12 cellular contexts compared by ENCODE assay signal in genomic region chr15:31268108-31268501, GRCh38. TPM values are rescaled to one million over a fixed set of nuclear protein-coding genes. Genes with fewer than 3 reads are reported as not detected.
DNase-seq lines count a peak whose midpoint lies in the region; ATAC-seq and TF ChIP-seq lines count a peak whose summit lies in the region.
"Had no signal": no experiment of that assay in that cellular context is flagged by ENCODE, and none has a peak within 500 bp of the region (broad histone marks: within the 10 kb centered on the region; RNA-seq: fewer than 3 reads in every experiment).

No MANE protein-coding gene starts in this region.

- peaks cover 6% of the 10 kb centered on the region for H3K27me3 Mint-ChIP-seq in activated T-cell treated with anti-CD3 and anti-CD28 coated beads, Interleukin-2, amount 50 U/mL, for 72 hours (ENCODE audit: low read depth)
- H3K27me3 Mint-ChIP-seq in MCF 10A (ENCODE audit: insufficient read depth, unreplicated experiment): no peaks in the 10 kb centered on the region
- H3K27me3 Mint-ChIP-seq: activated naive CD4-positive, alpha-beta T cell treated with anti-CD3 and anti-CD28 coated beads, Interleukin-2, amount 50 U/mL, for 24 hours had no signal

- no peaks in the 10 kb centered on the region for H3K27me3 ChIP-seq in foreskin keratinocyte

- H3K4me1 ChIP-seq in foreskin keratinocyte: no peaks in the 10 kb centered on the region

- no peaks in the 10 kb centered on the region for H3K36me3 Mint-ChIP-seq in activated T-cell treated with anti-CD3 and anti-CD28 coated beads, Interleukin-2, amount 50 U/mL, for 72 hours (ENCODE audit: insufficient read depth in 2 of 2)
- no peaks in the 10 kb centered on the region for H3K36me3 Mint-ChIP-seq in MCF 10A (ENCODE audit: insufficient read depth, unreplicated experiment)
- H3K36me3 Mint-ChIP-seq: activated naive CD4-positive, alpha-beta T cell treated with anti-CD3 and anti-CD28 coated beads, Interleukin-2, amount 50 U/mL, for 24 hours had no signal

- H3K27ac ChIP-seq in substantia nigra (ENCODE audit: low read depth, low read length, poor library complexity, severe bottlenecking): peak overlapping the region; percentile 26
- H3K27ac ChIP-seq in foreskin keratinocyte: no peak overlapping the region

- H3K4me1 Mint-ChIP-seq in activated T-cell treated with anti-CD3 and anti-CD28 coated beads, Interleukin-2, amount 50 U/mL, for 72 hours (ENCODE audit: low read depth): peaks cover 69% of the 10 kb centered on the region
- H3K4me1 Mint-ChIP-seq in MCF 10A (ENCODE audit: insufficient read depth, unreplicated experiment): peaks cover 18% of the 10 kb centered on the region

- no peaks in the 10 kb centered on the region for H3K9me3 Mint-ChIP-seq in activated T-cell treated with anti-CD3 and anti-CD28 coated beads, Interleukin-2, amount 50 U/mL, for 72 hours
- no peaks in the 10 kb centered on the region for H3K9me3 Mint-ChIP-seq in MCF 10A (ENCODE audit: unreplicated experiment)
- H3K9me3 Mint-ChIP-seq: activated naive CD4-positive, alpha-beta T cell treated with anti-CD3 and anti-CD28 coated beads, Interleukin-2, amount 50 U/mL, for 24 hours; endodermal cell; nephron had no signal

- 43 to 67% methylated on average over 2 of the region's 2 CpGs for WGBS in lower leg skin, 2 donors

- no peak overlapping the region for H3K4me3 ChIP-seq in lower leg skin (ENCODE audit: low read depth, poor library complexity, severe bottlenecking)

- H3K4me3 Mint-ChIP-seq in activated T-cell treated with anti-CD3 and anti-CD28 coated beads, Interleukin-2, amount 50 U/mL, for 72 hours: no peak overlapping the region
- no peak overlapping the region for H3K4me3 Mint-ChIP-seq in MCF 10A (ENCODE audit: unreplicated experiment)
- H3K4me3 Mint-ChIP-seq: endodermal cell, nephron had no signal

- CTCF ChIA-PET in MCF 10A (lab: Yijun Ruan, JAX): no interaction called here

- TF ChIP-seq CTCF in lower leg skin (IDR thresholded peaks at IDR 0.05) (no peak), foreskin keratinocyte (conservative IDR thresholded peaks at IDR 0.05) (no peak), MCF 10A (IDR thresholded peaks at IDR 0.05; ENCODE audit: unreplicated experiment) (no peak)

- intact Hi-C loops in lower leg skin (cut with DNase I; ENCODE audit: low total_unique reads): no loop called here
- intact Hi-C loops in MCF 10A (cut with micrococcal nuclease): no loop called here

- POLR2A ChIA-PET in MCF 10A (lab: Yijun Ruan, JAX): interaction anchor here (0.6 to 1.2 kb wide), 2 partner anchors 16 to 40 kb away, joined by 3 read pairs; no protein-coding TSS in a partner anchor

- no peak overlapping the region for H3K27ac Mint-ChIP-seq in activated T-cell treated with anti-CD3 and anti-CD28 coated beads, Interleukin-2, amount 50 U/mL, for 72 hours
- H3K27ac Mint-ChIP-seq in MCF 10A (ENCODE audit: low read depth, unreplicated experiment): no peak overlapping the region
- H3K27ac Mint-ChIP-seq: endodermal cell had no signal

- no peak for TF ChIP-seq POLR2A in lower leg skin (IDR thresholded peaks at IDR 0.05)

- peak; percentile 20 for DNase-seq in activated T-cell treated with anti-CD3 and anti-CD28 coated beads, Interleukin-2, amount 50 U/mL, for 1 hour
- no peak for DNase-seq in activated T-cell treated with anti-CD3 and anti-CD28 coated beads, Interleukin-2, amount 50 U/mL, for 72 hours
- DNase-seq in SKM-1 (lab: John Stamatoyannopoulos, UW; ENCODE audit: unreplicated experiment): peak; percentile 62
- DNase-seq in lower leg skin (ENCODE audit: low spot score in 2 of 2): peak; percentile 13 to 76
- no peak for DNase-seq in substantia nigra (lab: John Stamatoyannopoulos, UW)
- DNase-seq in NCI-H524 treated with DMSO at 0.1 percent for 48 hours (lab: John Stamatoyannopoulos, UW): no peak
- DNase-seq in foreskin keratinocyte: no peak
- no peak for DNase-seq in MCF 10A (ENCODE audit: unreplicated experiment)
- DNase-seq: endodermal cell, HCEC 1CT had no signal

- ATAC-seq in activated T-cell treated with anti-CD3 and anti-CD28 coated beads, Interleukin-2, amount 50 U/mL, for 72 hours (replicated peaks in 1 of 2): no peak
- no peak for ATAC-seq in foreskin keratinocyte

- BruUV-seq in MCF 10A (replicated peaks; lab: Mats Ljungman, UMichigan): no TSS peak

RNA-seq across cellular contexts. Expression of gene KLF13, which starts 58.5 kb away (rescaled TPM):
- 100 to 1,000 TPM; 260 to 273 TPM for total RNA-seq in activated T-cell treated with anti-CD3 and anti-CD28 coated beads, Interleukin-2, amount 50 U/mL, for 72 hours
- total RNA-seq in lower leg skin (100 to 1,000 TPM in 2 of 4 donors, 10 to 100 TPM in 2; 50.8 to 151 (median 98.7) TPM), foreskin keratinocyte (57.9 and 58.1 TPM in 2 replicates), MCF 10A (2022) (83.1 and 110 TPM in 2 replicates)
- 54.9 and 55.8 TPM in 2 replicates for polyA plus RNA-seq in foreskin keratinocyte

Comparison
In these comparisons a context has a peak if more than half of its experiments do, and no peak if none do; other contexts are left out.
1. DNase-seq: peak in activated T-cell treated with anti-CD3 and anti-CD28 coated beads, Interleukin-2, amount 50 U/mL, for 1 hour (single experiment), SKM-1 (single experiment) and lower leg skin (2 of 2); none in activated T-cell treated with anti-CD3 and anti-CD28 coated beads, Interleukin-2, amount 50 U/mL, for 72 hours (0 of 2), substantia nigra (0 of 49), NCI-H524 treated with DMSO at 0.1 percent for 48 hours (single experiment), foreskin keratinocyte (0 of 2) and MCF 10A (single experiment).